In genomic region chr4:94918543-94918942, GRCh38 we compare ENCODE assay signal across 29 cellular contexts.
"Had no signal": no experiment of that assay in that cellular context is flagged by ENCODE, and none has a peak within 500 bp of the region (broad histone marks: within the 10 kb centered on the region; RNA-seq: fewer than 3 reads in every experiment).

No MANE protein-coding gene starts in this region.

- H3K36me3 ChIP-seq: neutrophil, spleen, suprapubic skin, transverse colon, upper lobe of right lung, uterus had no signal

- H3K4me1 ChIP-seq: parathyroid adenoma, psoas muscle, spleen, suprapubic skin, tibial artery, transverse colon, upper lobe of right lung, uterus had no signal

- H3K27me3 ChIP-seq: neutrophil, spleen, suprapubic skin, testis, tibial artery, transverse colon, upper lobe of right lung, uterus had no signal

- H3K4me3 ChIP-seq: psoas muscle, skin epidermis, smooth muscle cell, spleen, suprapubic skin, testis, tibial artery, transverse colon, upper lobe of right lung, uterus had no signal

- H3K9me3 ChIP-seq: neutrophil, psoas muscle, testis, upper lobe of right lung had no signal

- H3K27ac ChIP-seq: neutrophil, parathyroid adenoma, psoas muscle, skin epidermis, spleen, suprapubic skin, testis, tibial artery, transverse colon, upper lobe of right lung, uterus had no signal

- H3K9ac ChIP-seq: parathyroid adenoma had no signal

- H2AFZ ChIP-seq: parathyroid adenoma had no signal

- ATAC-seq: naive thymus-derived CD8-positive, alpha-beta T cell; natural killer cell treated with Interleukin-12 subunit alpha and Interleukin-12 subunit beta and Interleukin-15 and Interleukin-18, amount 100 ng/mL, for 72 hours; psoas muscle; right cardiac atrium; sciatic nerve; stimulated activated memory B cell treated with anti-CD40 and anti-IgM and Interleukin-4, amounts not matched to agents 10 μg/mL and 1 μg/mL and 100 μg/mL, for 72 hours; stimulated activated naive CD8-positive, alpha-beta T cell treated with anti-CD3 and anti-CD28 coated beads, Interleukin-15, amount 100 ng/mL, for 72 hours; stimulated activated naive CD8-positive, alpha-beta T cell treated with anti-CD3 and anti-CD28 coated beads, Interleukin-15, Interleukin-2, amounts not matched to agents 100 U/mL and 50 U/mL, for 24 hours; upper lobe of right lung had no signal

- H3K4me2 ChIP-seq: smooth muscle cell had no signal

- DNase-seq: naive thymus-derived CD8-positive, alpha-beta T cell; nephron progenitor cell; nucleus accumbens; posterior cingulate gyrus; psoas muscle; right cardiac atrium; spleen; stimulated activated CD4-positive, alpha-beta T cell treated with anti-CD3 and anti-CD28 coated beads, Interleukin-12 subunit alpha, Interleukin-12 subunit beta, amount 100 ng/mL, for 4 hours; stimulated activated CD4-positive, alpha-beta T cell treated with anti-CD3 and anti-CD28 coated beads, Interleukin-1b, Interleukin-23, amount 100 ng/mL, for 48 hours; stimulated activated CD4-positive, alpha-beta T cell treated with anti-CD3 and anti-CD28 coated beads, Interleukin-4, amount 100 ng/mL, for 1 hour; stimulated activated CD4-positive, alpha-beta T cell treated with anti-CD3 and anti-CD28 coated beads, Interleukin-4, amount 100 ng/mL, for 4 hours; stimulated activated CD8-positive, alpha-beta memory T cell treated with anti-CD3 and anti-CD28 coated beads, Interleukin-4, amount 100 ng/mL, for 48 hours; stimulated activated naive CD4-positive, alpha-beta T cell; stimulated activated naive CD8-positive, alpha-beta T cell treated with anti-CD3 and anti-CD28 coated beads, Interleukin-15, amount 100 ng/mL, for 72 hours; stimulated activated naive CD8-positive, alpha-beta T cell treated with anti-CD3 and anti-CD28 coated beads, Interleukin-15, Interleukin-2, amounts not matched to agents 100 U/mL and 50 U/mL, for 24 hours; substantia nigra; testis; tibial artery; transverse colon; upper lobe of right lung; uterus had no signal

- H3K79me2 ChIP-seq: parathyroid adenoma had no signal
